In genomic region chrX:136237849-136238248, GRCh38 we compare ENCODE assay signal across 1 cellular context.
TF ChIP-seq lines count a peak whose summit lies in the region.
"Not testable (repeated sequence)": the region's sequence is repeated elsewhere in the genome, so short reads cannot be mapped to it uniquely, and the experiment has no call there.

No MANE protein-coding gene starts in this region.

- H3K4me1 ChIP-seq in HEK293 (ENCODE audit: control insufficient read depth, insufficient read depth, low read length), result not testable (repeated sequence)

- not testable (repeated sequence) for TF ChIP-seq CTCF in HEK293 (tag by site-specific recombination; IDR thresholded peaks at IDR 0.05)

- CTCF ChIA-PET in HEK293 (lab: Yijun Ruan, JAX), result not testable (repeated sequence)

- peaks cover 30 to 44% of the 10 kb centered on the region in 2 experiments for H3K36me3 ChIP-seq in HEK293 (ENCODE audit: control insufficient read depth in 2 of 2, insufficient read depth in 1 of 2, low read length in 2 of 2)

- not testable (repeated sequence) for H3K27ac ChIP-seq in HEK293 (ENCODE audit: extremely low read depth, low read depth, low read length)

- H3K9me3 ChIP-seq in HEK293 (ENCODE audit: control insufficient read depth, insufficient read depth, low read depth, low read length), result not testable (repeated sequence)

- POLR2A ChIA-PET in HEK293 (lab: Yijun Ruan, JAX), result interaction anchor here (0.6 kb wide), 1 partner anchor 491 kb away, joined by 5 read pairs; no protein-coding TSS in a partner anchor

- not testable (repeated sequence) for H3K4me3 ChIP-seq in HEK293 (ENCODE audit: low read depth, low read length)

TF ChIP-seq in HEK293, 187 proteins besides CTCF, POLR2A, EP300 and RAD21:
- TF ChIP-seq ZNF146 (tag by site-specific recombination; IDR thresholded peaks at IDR 0.05) (peak; percentile 97), ZNF580 (tag by site-specific recombination; IDR thresholded peaks at IDR 0.05) (0 out of 2 replicates have a peak, but pooled peaks have one; percentile 49)
